In the genomic region with DNA sequence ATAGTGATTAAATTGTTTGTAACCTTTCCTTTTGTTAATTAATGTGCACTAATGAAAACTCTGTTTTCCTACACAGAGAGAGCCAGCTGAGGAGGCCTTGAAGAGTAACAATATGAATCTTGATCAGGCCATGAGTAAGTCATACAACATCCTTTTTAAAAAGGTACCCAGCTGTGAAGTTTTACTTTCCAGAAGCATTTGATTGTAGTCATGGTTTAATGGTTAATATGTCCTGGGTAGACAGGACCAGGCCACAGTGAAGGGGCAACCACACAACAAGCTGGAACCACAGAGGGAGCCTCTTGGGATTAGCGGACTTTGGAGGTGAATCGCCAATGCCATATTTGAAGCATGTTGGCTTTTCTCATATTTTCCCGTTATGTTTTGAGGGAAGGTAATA, we compare ENCODE assay signal across 16 cellular contexts. TPM values are rescaled to one million over a fixed set of nuclear protein-coding genes. Genes with fewer than 3 reads are reported as not detected.
DNase-seq lines count a peak whose midpoint lies in the region; ATAC-seq, FAIRE-seq and TF ChIP-seq lines count a peak whose summit lies in the region.
"Had no signal": no experiment of that assay in that cellular context is flagged by ENCODE, and none has a peak within 500 bp of the region (broad histone marks: within the 10 kb centered on the region; RNA-seq: fewer than 3 reads in every experiment).

No MANE protein-coding gene starts in this region.

- H3K9me3 ChIP-seq in A549: no peaks in the 10 kb centered on the region

- no peak for ATAC-seq in A549
- no peak for ATAC-seq in left lobe of liver
- ATAC-seq in HG03354 (IDR thresholded peaks at IDR 0.05; ENCODE audit: poor library complexity, severe bottlenecking, unreplicated experiment): no peak
- ATAC-seq: HCT116 had no signal

- TF ChIP-seq RAD21 in A549 (conservative IDR thresholded peaks at IDR 0.05 in 1 of 2, IDR thresholded peaks at IDR 0.05 in 1 of 2): no peak

- POLR2A ChIA-PET in A549 (lab: Yijun Ruan, JAX): no interaction called here

- no peak overlapping the region for H3K4me2 ChIP-seq in A549

- no peak for TF ChIP-seq EP300 in A549 (IDR thresholded peaks at IDR 0.05)

- 93% methylated on average over 3 of the region's 3 CpGs for WGBS in A549 (ENCODE audit: missing lambda C conversion rate)

- DNase-seq in A549 (ENCODE audit: low read depth in 1 of 2, low spot score in 1 of 2): no peak
- DNase-seq in HK-2 (ENCODE audit: unreplicated experiment): peak; percentile 46
- peak; percentile 38 for DNase-seq in glomerular visceral epithelial cell (ENCODE audit: extremely low spot score)
- peak; percentile 67 for DNase-seq in renal cortical epithelial cell (ENCODE audit: low read depth)
- DNase-seq in left lobe of liver (ENCODE audit: low spot score): no peak
- no peak for DNase-seq in stimulated activated naive CD4-positive, alpha-beta T cell (lab: John Stamatoyannopoulos, UW)
- DNase-seq: CD8-positive, alpha-beta memory T cell; DMS53; GM23248; IMR-90 had no signal

- H3K4me3 ChIP-seq in A549: no peak overlapping the region
- H3K4me3 ChIP-seq: GM23248 had no signal

- peak; percentile 54 for FAIRE-seq in A549 (lab: Jason Lieb, UNC)
- FAIRE-seq: GM18507, H54 had no signal

- H3K27ac ChIP-seq in A549: no peak overlapping the region
- H3K27ac ChIP-seq: GM23248 had no signal

- no peak for TF ChIP-seq POLR2A in A549 (IDR thresholded peaks at IDR 0.05; ENCODE audit: low read length)

- TF ChIP-seq CTCF in A549 (IDR thresholded peaks at IDR 0.05): no peak

- no peaks in the 10 kb centered on the region for H3K4me1 ChIP-seq in A549

- CTCF ChIA-PET in A549 (lab: Yijun Ruan, JAX): interaction anchor here (0.8 to 2.3 kb wide), 2 partner anchors 12 to 171 kb away, joined by 3 to 10 read pairs; no protein-coding TSS in a partner anchor

TF ChIP-seq in A549, 52 proteins besides CTCF, POLR2A, EP300 and RAD21:
- TF ChIP-seq MAZ (IDR thresholded peaks at IDR 0.05; ENCODE audit: borderline replicate concordance, low read depth, low read length): no peak
- TF ChIP-seq, protein P1, sequence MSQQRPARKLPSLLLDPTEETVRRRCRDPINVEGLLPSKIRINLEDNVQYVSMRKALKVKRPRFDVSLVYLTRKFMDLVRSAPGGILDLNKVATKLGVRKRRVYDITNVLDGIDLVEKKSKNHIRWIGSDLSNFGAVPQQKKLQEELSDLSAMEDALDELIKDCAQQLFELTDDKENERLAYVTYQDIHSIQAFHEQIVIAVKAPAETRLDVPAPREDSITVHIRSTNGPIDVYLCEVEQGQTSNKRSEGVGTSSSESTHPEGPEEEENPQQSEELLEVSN (IDR thresholded peaks at IDR 0.05; ENCODE audit: borderline replicate concordance, low read depth): no peak

RNA-seq across cellular contexts. Expression of a gene that starts 55.6 kb away (rescaled TPM):
- polyA plus RNA-seq in A549 (2011; rRNA removed) (4.7 and 5.1 TPM in 2 replicates), A549 (2017; fragmentation: RNase III; extraction: RNeasy Plus Mini Kit Qiagen cat#74134 plus additional on column Dnase treatment) (9.1 to 10.2 TPM (median 9.4 TPM) in 3 replicates)
- 7.8 and 10.9 TPM in 2 replicates for polyA plus RNA-seq in A549 (2012; cell fraction: cytosol; rRNA removed)
- 33.4 and 51.3 TPM in 2 replicates for polyA plus RNA-seq in A549 (2012; cell fraction: nucleus; rRNA removed)
- polyA minus RNA-seq in A549 (2011; rRNA and poly(A)+ RNA removed): 4.2 and 7.1 TPM in 2 replicates
- total RNA-seq in renal cortical epithelial cell (17.3 and 61.5 TPM in 2 replicates), left lobe of liver (14.6 TPM)
- total RNA-seq: GM23248, IMR-90 had no signal
- polyA plus RNA-seq: GM23248 had no signal

RNA-seq across cellular contexts. Expression of a gene that starts 57.6 kb away (rescaled TPM):
- polyA plus RNA-seq in A549 (2011; rRNA removed) (0.14 and 0.19 TPM in 2 replicates), A549 (2017; fragmentation: RNase III; extraction: RNeasy Plus Mini Kit Qiagen cat#74134 plus additional on column Dnase treatment) (0.16 to 0.32 TPM (median 0.26 TPM) in 3 replicates)
- polyA plus RNA-seq in A549 (2012; cell fraction: cytosol; rRNA removed): 0.17 and 0.30 TPM in 2 replicates
- polyA plus RNA-seq in A549 (2012; cell fraction: nucleus; rRNA removed): 0.81 and 2.0 TPM in 2 replicates
- 0.08 and 0.19 TPM in 2 replicates for polyA minus RNA-seq in A549 (2011; rRNA and poly(A)+ RNA removed)
- total RNA-seq in renal cortical epithelial cell (0.05 TPM in 1 of 2 replicates, not detected in the other), left lobe of liver (3.9 TPM)
- total RNA-seq: GM23248, IMR-90 had no signal
- polyA plus RNA-seq: AG04450, BJ, GM23248, IMR-90 had no signal

Comparison
In these comparisons a context has a peak if more than half of its experiments do, and no peak if none do; other contexts are left out.
1. DNase-seq: peak in HK-2 (single experiment), glomerular visceral epithelial cell (single experiment) and renal cortical epithelial cell (single experiment); none in A549 (0 of 2), left lobe of liver (single experiment) and stimulated activated naive CD4-positive, alpha-beta T cell (0 of 6).